In genomic region chr6:38591451-38591850, GRCh38 we compare ENCODE assay signal across 32 cellular contexts.
"Had no signal": no experiment of that assay in that cellular context is flagged by ENCODE, and none has a peak within 500 bp of the region (broad histone marks: within the 10 kb centered on the region; RNA-seq: fewer than 3 reads in every experiment).

No MANE protein-coding gene starts in this region.

- H3K27me3 Mint-ChIP-seq: naive thymus-derived CD8-positive, alpha-beta T cell; stimulated activated naive B cell treated with anti-CD40 and anti-IgM and Interleukin-4, amounts not matched to agents 10 μg/mL and 1 μg/mL and 100 μg/mL, for 72 hours had no signal

- H3K36me3 ChIP-seq: pancreas, prostate gland had no signal

- H3K4me3 ChIP-seq: left lung, lower lobe of right lung, pancreas, prostate gland, skin epidermis, stomach, testis, thyroid gland, transverse colon, upper lobe of left lung had no signal

- H3K4me3 Mint-ChIP-seq: immature natural killer cell; naive thymus-derived CD8-positive, alpha-beta T cell; nephron; neural crest cell; stimulated activated naive B cell treated with anti-CD40 and anti-IgM and Interleukin-4, amounts not matched to agents 10 μg/mL and 1 μg/mL and 100 μg/mL, for 72 hours had no signal

- H3K4me1 ChIP-seq: left lung, lower lobe of right lung, pancreas, prostate gland, stomach, testis, thyroid gland, transverse colon had no signal

- H3K9me3 ChIP-seq: left lung, lower lobe of right lung, pancreas, prostate gland, stomach, testis, thyroid gland, transverse colon, upper lobe of left lung had no signal

- H3K27ac ChIP-seq: left lung, lower lobe of right lung, pancreas, prostate gland, skin epidermis, stomach, testis, thyroid gland, transverse colon, upper lobe of left lung had no signal

- H3K4me1 Mint-ChIP-seq: immature natural killer cell, nephron, neural crest cell had no signal

- H3K9me3 Mint-ChIP-seq: immature natural killer cell; naive thymus-derived CD8-positive, alpha-beta T cell; nephron; neural crest cell; stimulated activated naive B cell treated with anti-CD40 and anti-IgM and Interleukin-4, amounts not matched to agents 10 μg/mL and 1 μg/mL and 100 μg/mL, for 72 hours had no signal

- FAIRE-seq: islet of Langerhans, kidney, pancreas, urothelium cell line had no signal

- H3K27me3 ChIP-seq: left lung, pancreas, stomach, testis, thyroid gland, transverse colon, upper lobe of left lung had no signal

- H3K27ac Mint-ChIP-seq: immature natural killer cell; naive thymus-derived CD8-positive, alpha-beta T cell; nephron; stimulated activated naive B cell treated with anti-CD40 and anti-IgM and Interleukin-4, amounts not matched to agents 10 μg/mL and 1 μg/mL and 100 μg/mL, for 72 hours had no signal

- DNase-seq: hypothalamus; immature natural killer cell; kidney; left colon; left lung; lower lobe of right lung; mammary epithelial cell; mesenchymal stem cell; naive thymus-derived CD8-positive, alpha-beta T cell; nucleus accumbens; pancreas; posterior cingulate gyrus; retina; right cardiac atrium; stimulated activated CD4-positive, alpha-beta T cell treated with anti-CD3 and anti-CD28 coated beads, Interleukin-12 subunit alpha, Interleukin-12 subunit beta, amount 100 ng/mL, for 4 hours; stimulated activated CD4-positive, alpha-beta T cell treated with anti-CD3 and anti-CD28 coated beads, Interleukin-15, amount 100 ng/mL, for 24 hours; stimulated activated CD4-positive, alpha-beta T cell treated with anti-CD3 and anti-CD28 coated beads, Interleukin-2, amount 100 ng/mL, for 24 hours; stimulated activated CD4-positive, alpha-beta T cell treated with anti-CD3 and anti-CD28 coated beads, Interleukin-4, amount 100 ng/mL, for 1 hour; stimulated activated naive B cell treated with anti-CD40 and anti-IgM and Interleukin-4, amounts not matched to agents 10 μg/mL and 1 μg/mL and 100 μg/mL, for 72 hours; stimulated activated naive CD8-positive, alpha-beta T cell treated with anti-CD3 and anti-CD28 coated beads, Interleukin-15, Interleukin-2, amounts not matched to agents 100 U/mL and 50 U/mL, for 24 hours; stomach; testis; thyroid gland; transverse colon; upper lobe of left lung had no signal

- ATAC-seq: left colon; left lung; lower lobe of right lung; naive thymus-derived CD8-positive, alpha-beta T cell; pancreas; right cardiac atrium; sciatic nerve; stimulated activated naive B cell treated with anti-CD40 and anti-IgM and Interleukin-4, amounts not matched to agents 10 μg/mL and 1 μg/mL and 100 μg/mL, for 72 hours; stimulated activated naive CD8-positive, alpha-beta T cell treated with anti-CD3 and anti-CD28 coated beads, Interleukin-15, Interleukin-2, amounts not matched to agents 100 U/mL and 50 U/mL, for 24 hours had no signal
